In genomic region chr19:12806242-12807131, GRCh38 we compare ENCODE assay signal across 8 cellular contexts. TPM values are rescaled to one million over a fixed set of nuclear protein-coding genes. Genes with fewer than 3 reads are reported as not detected.
DNase-seq lines count a peak whose midpoint lies in the region; TF ChIP-seq lines count a peak whose summit lies in the region.

RNASEH2A (plus strand) TSS chr19:12806584; CDS start chr19:12806674, 90 bp downstream.

- no peaks in the 10 kb centered on the region for H3K27me3 Mint-ChIP-seq in activated naive CD8-positive, alpha-beta T cell
- H3K27me3 Mint-ChIP-seq in glutamatergic neuron (ENCODE audit: unreplicated experiment) (peaks cover 10% of the 10 kb centered on the region), osteocyte (ENCODE audit: unreplicated experiment) (no peaks in the 10 kb centered on the region)

- no peaks in the 10 kb centered on the region for H3K27me3 ChIP-seq in thyroid gland

- H3K36me3 ChIP-seq in thyroid gland: no peaks in the 10 kb centered on the region

- no peaks in the 10 kb centered on the region for H3K9me3 Mint-ChIP-seq in activated naive CD8-positive, alpha-beta T cell (ENCODE audit: low read depth)
- H3K9me3 Mint-ChIP-seq in glutamatergic neuron (ENCODE audit: unreplicated experiment) (peaks cover 16% of the 10 kb centered on the region), osteocyte (ENCODE audit: unreplicated experiment) (no peaks in the 10 kb centered on the region)

- H3K36me3 Mint-ChIP-seq in activated naive CD8-positive, alpha-beta T cell: peaks cover 4% of the 10 kb centered on the region
- H3K36me3 Mint-ChIP-seq in glutamatergic neuron (ENCODE audit: unreplicated experiment): no peaks in the 10 kb centered on the region
- H3K36me3 Mint-ChIP-seq in osteocyte (ENCODE audit: unreplicated experiment): no peaks in the 10 kb centered on the region

- H3K9me3 ChIP-seq in thyroid gland: no peaks in the 10 kb centered on the region

- H3K4me1 Mint-ChIP-seq in activated naive CD8-positive, alpha-beta T cell (ENCODE audit: low read depth): peaks cover 21% of the 10 kb centered on the region
- H3K4me1 Mint-ChIP-seq in glutamatergic neuron (ENCODE audit: low read depth, unreplicated experiment): peaks cover 12% of the 10 kb centered on the region
- H3K4me1 Mint-ChIP-seq in osteocyte (ENCODE audit: unreplicated experiment): peaks cover 23% of the 10 kb centered on the region

- H3K4me3 Mint-ChIP-seq in activated naive CD8-positive, alpha-beta T cell: peak within 1 kb of the TSS; percentile 95
- H3K4me3 Mint-ChIP-seq in glutamatergic neuron (ENCODE audit: unreplicated experiment): peak within 1 kb of the TSS; percentile 92
- H3K4me3 Mint-ChIP-seq in osteocyte (ENCODE audit: unreplicated experiment): peak within 1 kb of the TSS; percentile 91

- intact Hi-C loops in thyroid gland (cut with DNase I): no loop called here

- WGBS in thyroid gland, 2 donors: 6% methylated on average over 30 to 39 of the region's 68 CpGs

- peak within 1 kb of the TSS; percentile 96 for H3K27ac Mint-ChIP-seq in activated naive CD8-positive, alpha-beta T cell
- H3K27ac Mint-ChIP-seq in glutamatergic neuron (ENCODE audit: unreplicated experiment) (peak within 1 kb of the TSS; percentile 80), osteocyte (ENCODE audit: unreplicated experiment) (peak within 1 kb of the TSS; percentile 90)

- peak within 1 kb of the TSS in 2 of 3 donors; percentile 25 to 63 for H3K4me3 ChIP-seq in thyroid gland (replicated peaks in 1 of 3)

- TF ChIP-seq POLR2A in thyroid gland (IDR thresholded peaks at IDR 0.05): peak in 1 of 2 donors; percentile 35

- TF ChIP-seq CTCF in glutamatergic neuron (IDR thresholded peaks at IDR 0.05; ENCODE audit: partially characterized antibody, unreplicated experiment) (no peak), osteocyte (IDR thresholded peaks at IDR 0.05) (no peak), thyroid gland (IDR thresholded peaks at IDR 0.05) (no peak)

- peak within 1 kb of the TSS; percentile 26 to 75 (median 70) for H3K27ac ChIP-seq in thyroid gland

- peak; percentile 88 for DNase-seq in EL
- peak; percentile 91 for DNase-seq in HCEC 1CT
- peak; percentile 92 for DNase-seq in NAMALWA (ENCODE audit: low spot score)
- peak; percentile 59 for DNase-seq in SKM-1 (lab: John Stamatoyannopoulos, UW; ENCODE audit: unreplicated experiment)
- peak; percentile 91 for DNase-seq in glutamatergic neuron
- peak; percentile 97 for DNase-seq in osteocyte (ENCODE audit: extremely low spot score, unreplicated experiment)
- DNase-seq in thyroid gland: peak; percentile 87 to 89

- peaks cover 14 to 17% of the 10 kb centered on the region in 2 donors for H3K4me1 ChIP-seq in thyroid gland

RNA-seq across cellular contexts. Expression of gene RNASEH2A, which starts in this region (rescaled TPM):
- total RNA-seq in glutamatergic neuron (ENCODE audit: unreplicated experiment) (16.7 TPM), osteocyte (7.6 and 10.0 TPM in 2 replicates), thyroid gland (10 to 100 TPM in 1 of 4 donors, 1 to 10 TPM in 3; 1.5 to 11.8 (median 5.4) TPM)

Comparison
In these comparisons a context has a peak if more than half of its experiments do, and no peak if none do; other contexts are left out.
1. Peak in every context shown above with its lines: DNase-seq, H3K4me3 ChIP-seq and H3K27ac ChIP-seq.